Comparison of ENCODE assay signal across 8 cellular contexts in genomic region chr22:46013460-46014416, GRCh38. TPM values are rescaled to one million over a fixed set of nuclear protein-coding genes. Genes with fewer than 3 reads are reported as not detected.
DNase-seq lines count a peak whose midpoint lies in the region; TF ChIP-seq lines count a peak whose summit lies in the region.

No MANE protein-coding gene starts in this region.

- 1 to 2% methylated on average over 39 to 56 of the region's 56 CpGs for WGBS in GM23248 (ENCODE audit: low coverage in 1 of 2, low lambda C conversion rate in 2 of 2, missing lambda C conversion rate in 2 of 2), 2 experiments
- 2% methylated on average over 50 of the region's 56 CpGs for WGBS in suprapubic skin

- DNase-seq in ELF-1 (ENCODE audit: low read depth, low spot score) (peak; percentile 95), GM23248 (peak; percentile 99), LNCaP clone FGC (ENCODE audit: low read depth) (no peak), SK-N-DZ (ENCODE audit: low spot score) (peak; percentile 83), germinal center (ENCODE audit: low spot score) (peak; percentile 75), occipital lobe (lab: John Stamatoyannopoulos, UW) (peak; percentile 80), suprapubic skin (ENCODE audit: low spot score in 2 of 2) (peak; percentile 97 to 98)
- peak; percentile 93 for DNase-seq in activated naive CD4-positive, alpha-beta T cell treated with anti-CD3 and anti-CD28 coated beads, Interleukin-2, amount 50 U/mL, for 16 hours

- peaks cover 46% of the 10 kb centered on the region for H3K79me2 ChIP-seq in GM23248 (ENCODE audit: insufficient read depth)

- no peaks in the 10 kb centered on the region for H3K9me2 ChIP-seq in GM23248 (ENCODE audit: insufficient read depth)

- H3K27me3 ChIP-seq in GM23248 (replicated peaks; ENCODE audit: insufficient read depth), result no peaks in the 10 kb centered on the region
- H3K27me3 ChIP-seq in suprapubic skin, result no peaks in the 10 kb centered on the region

- no peaks in the 10 kb centered on the region for H3K36me3 ChIP-seq in GM23248 (ENCODE audit: low read depth)
- no peaks in the 10 kb centered on the region for H3K36me3 ChIP-seq in suprapubic skin

- H3K27ac ChIP-seq in GM23248 (peak overlapping the region; percentile 98), suprapubic skin (peak overlapping the region; percentile 96)

- in situ Hi-C loops in GM23248 (cut with MboI), result no loop called here

- peak overlapping the region; percentile 66 for H2AFZ ChIP-seq in GM23248

- no peaks in the 10 kb centered on the region for H4K20me1 ChIP-seq in GM23248 (ENCODE audit: insufficient read depth)

- H3K4me1 ChIP-seq in GM23248 (ENCODE audit: insufficient read depth), result peaks cover 32% of the 10 kb centered on the region
- peaks cover 54% of the 10 kb centered on the region for H3K4me1 ChIP-seq in suprapubic skin

- TF ChIP-seq CTCF in LNCaP clone FGC (IDR thresholded peaks at IDR 0.05; ENCODE audit: control insufficient read depth, extremely low read depth, insufficient read depth) (peak; percentile 50), suprapubic skin (IDR thresholded peaks at IDR 0.05) (peak; percentile 50 to 70)

- H3K4me2 ChIP-seq in GM23248 (ENCODE audit: unreplicated experiment), result peak overlapping the region; percentile 89

- no peaks in the 10 kb centered on the region for H3K9me3 ChIP-seq in GM23248 (ENCODE audit: low read depth)
- H3K9me3 ChIP-seq in suprapubic skin, result peaks cover 10% of the 10 kb centered on the region

- peak overlapping the region; percentile 96 for H3K9ac ChIP-seq in GM23248

- peaks cover 33% of the 10 kb centered on the region for H3F3A ChIP-seq in GM23248 (ENCODE audit: insufficient read depth)

- H3K4me3 ChIP-seq in GM23248, result peak overlapping the region; percentile 77
- peak overlapping the region; percentile 66 for H3K4me3 ChIP-seq in LNCaP clone FGC (ENCODE audit: low read depth, low read length)
- H3K4me3 ChIP-seq in suprapubic skin, result peak overlapping the region; percentile 53

- TF ChIP-seq EP300 in suprapubic skin (IDR thresholded peaks at IDR 0.05), result no peak

- TF ChIP-seq POLR2A in suprapubic skin (IDR thresholded peaks at IDR 0.05), result peak in 1 of 2 donors; percentile 54

RNA-seq across cellular contexts. Expression of gene WNT7B, which starts 36.8 kb away (rescaled TPM):
- total RNA-seq in GM23248 (2014; rRNA removed; shearing (Covaris generic)), result 0.25 TPM in 1 of 2 replicates, not detected in the other
- 0.10 TPM in 1 of 2 replicates, not detected in the other for polyA plus RNA-seq in GM23248 (2016; fragmentation: Nextera tagmentation; extraction: Ambion mirVana)
- polyA plus RNA-seq in SK-N-DZ (2014; cell fraction: cytosol; rRNA removed), result 0.16 and 0.22 TPM in 2 replicates
- not detected in 2 replicates for polyA plus RNA-seq in SK-N-DZ (2014; cell fraction: nucleus; rRNA removed)
- total RNA-seq in occipital lobe, result 6.6 TPM
- 10 to 100 TPM; 18.7 to 54.4 (median 44.1) TPM for total RNA-seq in suprapubic skin
